8 cellular contexts compared by ENCODE assay signal in genomic region chr2:3377279-3377611, GRCh38. TPM values are rescaled to one million over a fixed set of nuclear protein-coding genes. Genes with fewer than 3 reads are reported as not detected.
DNase-seq lines count a peak whose midpoint lies in the region; ATAC-seq, FAIRE-seq and TF ChIP-seq lines count a peak whose summit lies in the region.

No MANE protein-coding gene starts in this region.

- TF ChIP-seq CTCF in 22Rv1 (IDR thresholded peaks at IDR 0.05): no peak
- TF ChIP-seq CTCF in GM12864 (IDR thresholded peaks at IDR 0.05; ENCODE audit: low read depth, low read length, missing control alignments): no peak
- TF ChIP-seq CTCF in D721Med (IDR thresholded peaks at IDR 0.05; ENCODE audit: insufficient read depth, missing control alignments): no peak

- H3K36me3 Mint-ChIP-seq in activated T-helper 1 cell treated with anti-CD3 and anti-CD28 coated beads, Interleukin-12 subunit alpha, Interleukin-12 subunit beta, Interleukin-2, Interleukin-4 antibody, amounts not matched to agents 30 ng/mL and 10 ng/mL and 1 ng/mL, durations not matched to agents 14 hours and 24 hours and 36 hours (ENCODE audit: low read depth): peaks cover 16% of the 10 kb centered on the region

- peaks cover 38% of the 10 kb centered on the region for H3K4me1 Mint-ChIP-seq in activated T-helper 1 cell treated with anti-CD3 and anti-CD28 coated beads, Interleukin-12 subunit alpha, Interleukin-12 subunit beta, Interleukin-2, Interleukin-4 antibody, amounts not matched to agents 30 ng/mL and 10 ng/mL and 1 ng/mL, durations not matched to agents 14 hours and 24 hours and 36 hours (ENCODE audit: low read depth)

- no peak for DNase-seq in GM12864 (ENCODE audit: low read depth)
- peak; percentile 39 for DNase-seq in NCI-H2196 (lab: John Stamatoyannopoulos, UW; ENCODE audit: unreplicated experiment)
- no peak for DNase-seq in activated T-helper 1 cell treated with anti-CD3 and anti-CD28 coated beads, Interleukin-12 subunit alpha, Interleukin-12 subunit beta, Interleukin-2, Interleukin-4 antibody, amounts not matched to agents 30 ng/mL and 10 ng/mL and 1 ng/mL, durations not matched to agents 14 hours and 24 hours and 36 hours (ENCODE audit: low spot score)
- no peak for DNase-seq in left ventricle myocardium superior
- no peak for DNase-seq in sciatic nerve (ENCODE audit: low spot score)
- DNase-seq in D721Med (ENCODE audit: insufficient read length, low spot score): no peak

- H3K4me3 ChIP-seq in GM12864 (ENCODE audit: low read depth, low read length): peak overlapping the region; percentile 92

- peak overlapping the region; percentile 99 for H3K4me3 Mint-ChIP-seq in activated T-helper 1 cell treated with anti-CD3 and anti-CD28 coated beads, Interleukin-12 subunit alpha, Interleukin-12 subunit beta, Interleukin-2, Interleukin-4 antibody, amounts not matched to agents 30 ng/mL and 10 ng/mL and 1 ng/mL, durations not matched to agents 14 hours and 24 hours and 36 hours

- no peaks in the 10 kb centered on the region for H3K27me3 Mint-ChIP-seq in activated T-helper 1 cell treated with anti-CD3 and anti-CD28 coated beads, Interleukin-12 subunit alpha, Interleukin-12 subunit beta, Interleukin-2, Interleukin-4 antibody, amounts not matched to agents 30 ng/mL and 10 ng/mL and 1 ng/mL, durations not matched to agents 14 hours and 24 hours and 36 hours (ENCODE audit: insufficient read depth)

- intact Hi-C loops in activated T-helper 1 cell treated with anti-CD3 and anti-CD28 coated beads, Interleukin-12 subunit alpha, Interleukin-12 subunit beta, Interleukin-2, Interleukin-4 antibody, amounts not matched to agents 30 ng/mL and 10 ng/mL and 1 ng/mL, durations not matched to agents 14 hours and 24 hours and 36 hours (cut with micrococcal nuclease): loop anchor here (1.0 to 5.0 kb wide), 7 partner anchors 19 to 274 kb away; partner anchors contain the start of genes ADI1, RNASEH1 and RPS7
- intact Hi-C loops in left ventricle myocardium superior (cut with micrococcal nuclease): no loop called here
- intact Hi-C loops in sciatic nerve (cut with DNase I): no loop called here

- H3K9me3 Mint-ChIP-seq in activated T-helper 1 cell treated with anti-CD3 and anti-CD28 coated beads, Interleukin-12 subunit alpha, Interleukin-12 subunit beta, Interleukin-2, Interleukin-4 antibody, amounts not matched to agents 30 ng/mL and 10 ng/mL and 1 ng/mL, durations not matched to agents 14 hours and 24 hours and 36 hours: no peaks in the 10 kb centered on the region

- H3K27ac Mint-ChIP-seq in activated T-helper 1 cell treated with anti-CD3 and anti-CD28 coated beads, Interleukin-12 subunit alpha, Interleukin-12 subunit beta, Interleukin-2, Interleukin-4 antibody, amounts not matched to agents 30 ng/mL and 10 ng/mL and 1 ng/mL, durations not matched to agents 14 hours and 24 hours and 36 hours: peak overlapping the region; percentile 98

- FAIRE-seq in D721Med (lab: Jason Lieb, UNC): no peak

- ATAC-seq in HG02763 (IDR thresholded peaks at IDR 0.05; ENCODE audit: unreplicated experiment) (peak; percentile 12), left ventricle myocardium superior (peak; percentile 2), sciatic nerve (peak; percentile 3)

- H3K27ac ChIP-seq in 22Rv1: peak overlapping the region; percentile 89

RNA-seq across cellular contexts. Expression of gene EIPR1, which starts 0.4 kb away (rescaled TPM):
- total RNA-seq in activated T-helper 1 cell treated with anti-CD3 and anti-CD28 coated beads, Interleukin-12 subunit alpha, Interleukin-12 subunit beta, Interleukin-2, Interleukin-4 antibody, amounts not matched to agents 30 ng/mL and 10 ng/mL and 1 ng/mL, durations not matched to agents 14 hours and 24 hours and 36 hours: 50.7 and 53.8 TPM in 2 replicates
- total RNA-seq in left ventricle myocardium superior (9.6 TPM), sciatic nerve (14.7 TPM)

RNA-seq across cellular contexts. Expression of gene TRAPPC12, which starts 2.2 kb away (rescaled TPM):
- 87.3 and 101 TPM in 2 replicates for total RNA-seq in activated T-helper 1 cell treated with anti-CD3 and anti-CD28 coated beads, Interleukin-12 subunit alpha, Interleukin-12 subunit beta, Interleukin-2, Interleukin-4 antibody, amounts not matched to agents 30 ng/mL and 10 ng/mL and 1 ng/mL, durations not matched to agents 14 hours and 24 hours and 36 hours
- total RNA-seq in left ventricle myocardium superior (105 TPM), sciatic nerve (139 TPM)
